ENCODE assay signal across 24 cellular contexts in genomic region chr12:130195369-130195768, GRCh38. TPM values are rescaled to one million over a fixed set of nuclear protein-coding genes. Genes with fewer than 3 reads are reported as not detected.
A peak's percentile ranks its signal among the peaks of the same experiment; 100 is the strongest.
DNase-seq lines count a peak whose midpoint lies in the region; ATAC-seq and TF ChIP-seq lines count a peak whose summit lies in the region.
"Had no signal": no experiment of that assay in that cellular context is flagged by ENCODE, and none has a peak within 500 bp of the region (broad histone marks: within the 10 kb centered on the region; RNA-seq: fewer than 3 reads in every experiment).

No MANE protein-coding gene starts in this region.

- H3K27ac Mint-ChIP-seq in osteocyte (ENCODE audit: unreplicated experiment), result no peak overlapping the region
- H3K27ac Mint-ChIP-seq in type B pancreatic cell, result no peak overlapping the region
- H3K27ac Mint-ChIP-seq: CD14-positive monocyte; CD4-positive, alpha-beta memory T cell; CD4-positive, CD25-positive, alpha-beta regulatory T cell; CD8-positive, alpha-beta memory T cell had no signal

- no peaks in the 10 kb centered on the region for H3K4me1 Mint-ChIP-seq in osteocyte (ENCODE audit: unreplicated experiment)
- no peaks in the 10 kb centered on the region for H3K4me1 Mint-ChIP-seq in type B pancreatic cell (ENCODE audit: unreplicated experiment)
- H3K4me1 Mint-ChIP-seq: CD14-positive monocyte; CD4-positive, alpha-beta memory T cell; CD4-positive, CD25-positive, alpha-beta regulatory T cell; CD8-positive, alpha-beta memory T cell had no signal

- peaks cover 2% of the 10 kb centered on the region for H3K9me3 Mint-ChIP-seq in osteocyte (ENCODE audit: unreplicated experiment)
- no peaks in the 10 kb centered on the region for H3K9me3 Mint-ChIP-seq in type B pancreatic cell

- no peak overlapping the region for H3K4me3 Mint-ChIP-seq in osteocyte (ENCODE audit: unreplicated experiment)
- H3K4me3 Mint-ChIP-seq in type B pancreatic cell, result no peak overlapping the region
- H3K4me3 Mint-ChIP-seq: CD14-positive monocyte; CD4-positive, alpha-beta memory T cell; CD4-positive, CD25-positive, alpha-beta regulatory T cell had no signal

- TF ChIP-seq CTCF in osteocyte (IDR thresholded peaks at IDR 0.05) (no peak), type B pancreatic cell (conservative IDR thresholded peaks at IDR 0.05) (no peak)

- H3K27me3 Mint-ChIP-seq in osteocyte (ENCODE audit: unreplicated experiment) (no peaks in the 10 kb centered on the region), type B pancreatic cell (peaks cover 10% of the 10 kb centered on the region)
- H3K27me3 Mint-ChIP-seq: CD4-positive, alpha-beta memory T cell; CD8-positive, alpha-beta memory T cell had no signal

- H3K36me3 Mint-ChIP-seq in osteocyte (ENCODE audit: unreplicated experiment), result no peaks in the 10 kb centered on the region
- H3K36me3 Mint-ChIP-seq in type B pancreatic cell, result no peaks in the 10 kb centered on the region
- H3K36me3 Mint-ChIP-seq: CD14-positive monocyte; CD4-positive, alpha-beta memory T cell; CD4-positive, CD25-positive, alpha-beta regulatory T cell had no signal

- ATAC-seq in GM21381 (IDR thresholded peaks at IDR 0.05; ENCODE audit: unreplicated experiment), result no peak
- ATAC-seq: GM12878 had no signal

- DNase-seq in mesenteric fat pad (ENCODE audit: low spot score) (peak; percentile 73), osteocyte (ENCODE audit: extremely low spot score, unreplicated experiment) (peak; percentile 38), type B pancreatic cell (ENCODE audit: extremely low spot score, unreplicated experiment) (peak; percentile 10), NCI-H2196 (lab: John Stamatoyannopoulos, UW; ENCODE audit: unreplicated experiment) (no peak)
- DNase-seq: 8988T; ACHN; BE2C; C1 segment of cervical spinal cord; CD4-positive, alpha-beta memory T cell; CD4-positive, CD25-positive, alpha-beta regulatory T cell; CD8-positive, alpha-beta memory T cell; COR-L47; DMS 273 treated with DMSO at 0.1 percent for 48 hours; DMS153; DMS53; DMS79; DND-41; EL; GDM1 had no signal

RNA-seq across cellular contexts. Expression of gene FZD10, which starts 33.1 kb away (rescaled TPM):
- total RNA-seq in mesenteric fat pad (1.2 TPM), osteocyte (not detected in 2 replicates), type B pancreatic cell (ENCODE audit: low replicate concordance) (7.5 and 17.7 TPM in 2 replicates)
- total RNA-seq: A673; CD4-positive, alpha-beta memory T cell; CD4-positive, CD25-positive, alpha-beta regulatory T cell; CD8-positive, alpha-beta memory T cell; G401; GM12878 had no signal
